Comparison of ENCODE assay signal across 21 cellular contexts in the genomic region with DNA sequence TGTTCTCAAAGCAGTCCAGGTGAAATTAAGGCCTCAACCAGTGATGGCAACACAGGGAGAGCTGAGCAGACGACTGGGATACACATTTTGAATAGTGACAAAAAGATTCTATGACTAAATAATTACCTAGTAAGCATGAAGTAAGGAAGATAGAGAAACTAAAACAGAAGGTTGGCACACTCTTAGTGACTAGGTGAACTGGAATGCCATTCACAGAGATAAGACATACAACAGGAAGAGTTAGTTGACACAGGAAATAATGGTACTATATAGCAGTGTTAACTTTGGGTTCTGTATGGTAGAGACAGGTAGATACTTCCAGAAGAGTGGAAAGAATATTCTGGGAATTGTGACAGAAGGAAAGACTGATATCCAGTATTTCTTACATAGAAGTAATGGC.
A peak's percentile ranks its signal among the peaks of the same experiment; 100 is the strongest.
DNase-seq lines count a peak whose midpoint lies in the region; ATAC-seq, FAIRE-seq and TF ChIP-seq lines count a peak whose summit lies in the region.
"Had no signal": no experiment of that assay in that cellular context is flagged by ENCODE, and none has a peak within 500 bp of the region (broad histone marks: within the 10 kb centered on the region; RNA-seq: fewer than 3 reads in every experiment).

No MANE protein-coding gene starts in this region.

- H3K4me2 ChIP-seq in astrocyte (ENCODE audit: low read length) (no peak overlapping the region), keratinocyte (ENCODE audit: control insufficient read depth, extremely low read depth, insufficient read depth, low read depth, low read length) (no peak overlapping the region)

- no peak overlapping the region for H3K4me3 Mint-ChIP-seq in astrocyte (ENCODE audit: unreplicated experiment)
- no peak overlapping the region for H3K4me3 Mint-ChIP-seq in T-helper 2 cell treated with Interferon-gamma antibody and Interleukin-4, amounts not matched to agents 5 μg/mL and 100 μg/mL, for 36 hours
- H3K4me3 Mint-ChIP-seq: CD4-positive, alpha-beta T cell had no signal

- H2AFZ ChIP-seq in astrocyte (ENCODE audit: low read depth, low read length): no peak overlapping the region
- H2AFZ ChIP-seq in keratinocyte (ENCODE audit: control insufficient read depth, low read length): no peak overlapping the region

- peaks cover 7% of the 10 kb centered on the region for H3K9me3 Mint-ChIP-seq in astrocyte (ENCODE audit: unreplicated experiment)
- H3K9me3 Mint-ChIP-seq in T-helper 2 cell treated with Interferon-gamma antibody and Interleukin-4, amounts not matched to agents 5 μg/mL and 100 μg/mL, for 36 hours: peaks cover 9% of the 10 kb centered on the region

- no peaks in the 10 kb centered on the region for H3K36me3 ChIP-seq in astrocyte (ENCODE audit: insufficient read depth, low read length)
- no peaks in the 10 kb centered on the region for H3K36me3 ChIP-seq in keratinocyte (ENCODE audit: control insufficient read depth in 2 of 2, extremely low read depth in 1 of 2, insufficient read depth in 2 of 2, low read length in 2 of 2)
- H3K36me3 ChIP-seq: SJSA1 had no signal

- no peaks in the 10 kb centered on the region for H3K4me1 Mint-ChIP-seq in astrocyte (ENCODE audit: low read depth, unreplicated experiment)
- no peaks in the 10 kb centered on the region for H3K4me1 Mint-ChIP-seq in T-helper 2 cell treated with Interferon-gamma antibody and Interleukin-4, amounts not matched to agents 5 μg/mL and 100 μg/mL, for 36 hours (ENCODE audit: low read depth)

- no peaks in the 10 kb centered on the region for H3K79me2 ChIP-seq in astrocyte (ENCODE audit: insufficient read depth, low read length)
- no peaks in the 10 kb centered on the region for H3K79me2 ChIP-seq in keratinocyte (ENCODE audit: control insufficient read depth, insufficient read depth, low read length)

- no peak for TF ChIP-seq POLR2A in H54 (IDR thresholded peaks at IDR 0.05; ENCODE audit: low read depth, low read length)

- H3K27me3 Mint-ChIP-seq in astrocyte (ENCODE audit: low read depth, unreplicated experiment): peaks cover 8% of the 10 kb centered on the region
- peaks cover 3% of the 10 kb centered on the region for H3K27me3 Mint-ChIP-seq in T-helper 2 cell treated with Interferon-gamma antibody and Interleukin-4, amounts not matched to agents 5 μg/mL and 100 μg/mL, for 36 hours (ENCODE audit: low read depth)
- H3K27me3 Mint-ChIP-seq: CD4-positive, alpha-beta T cell had no signal

- FAIRE-seq in H54 (lab: Jason Lieb, UNC): peak; percentile 61
- FAIRE-seq in astrocyte (lab: Jason Lieb, UNC): peak; percentile 5
- FAIRE-seq in keratinocyte (lab: Jason Lieb, UNC): peak; percentile 46
- FAIRE-seq: GM12878 had no signal

- H3K27ac ChIP-seq in astrocyte (ENCODE audit: low read depth, low read length) (no peak overlapping the region), keratinocyte (ENCODE audit: control insufficient read depth, insufficient read depth, low read length) (no peak overlapping the region)
- H3K27ac ChIP-seq: SJSA1 had no signal

- no peaks in the 10 kb centered on the region for H3K4me1 ChIP-seq in astrocyte (ENCODE audit: insufficient read depth, low read length)
- H3K4me1 ChIP-seq in keratinocyte (ENCODE audit: control insufficient read depth, extremely low read depth, insufficient read depth, low read length): peaks cover 4% of the 10 kb centered on the region
- H3K4me1 ChIP-seq: SJSA1 had no signal

- no peaks in the 10 kb centered on the region for H4K20me1 ChIP-seq in astrocyte (ENCODE audit: insufficient read depth, low read length)
- H4K20me1 ChIP-seq in keratinocyte (ENCODE audit: control insufficient read depth, extremely low read depth, insufficient read depth, low read length): no peaks in the 10 kb centered on the region

- peaks cover 3% of the 10 kb centered on the region for H3K36me3 Mint-ChIP-seq in astrocyte (ENCODE audit: low read depth, unreplicated experiment)
- no peaks in the 10 kb centered on the region for H3K36me3 Mint-ChIP-seq in T-helper 2 cell treated with Interferon-gamma antibody and Interleukin-4, amounts not matched to agents 5 μg/mL and 100 μg/mL, for 36 hours (ENCODE audit: low read depth)

- H3K4me3 ChIP-seq in astrocyte (ENCODE audit: insufficient read depth, low read depth, low read length) (no peak overlapping the region), keratinocyte (ENCODE audit: control insufficient read depth in 2 of 3, extremely low read depth in 1 of 3, insufficient read depth in 2 of 3, low read depth in 1 of 3, low read length in 3 of 3) (no peak overlapping the region)
- H3K4me3 ChIP-seq: GM12878, SJSA1 had no signal

- DNase-seq in H54 (ENCODE audit: insufficient read length, low spot score): no peak
- DNase-seq in NCI-H226: peak; percentile 55
- DNase-seq in astrocyte (ENCODE audit: low read depth): no peak
- no peak for DNase-seq in keratinocyte (ENCODE audit: low read depth, low spot score)
- DNase-seq in T-helper 2 cell treated with Interferon-gamma antibody and Interleukin-4, amounts not matched to agents 5 μg/mL and 100 μg/mL, for 36 hours (ENCODE audit: low spot score): no peak
- no peak for DNase-seq in T-helper 1 cell
- DNase-seq in activated CD8-positive, alpha-beta memory T cell treated with anti-CD3 and anti-CD28 coated beads, Interleukin-2, amount 50 U/mL, for 4 hours: no peak
- DNase-seq: CD4-positive, alpha-beta T cell; COR-L47; DMS79; H7; KG1; NCI-H1105; NCI-H146; NCI-H2029; NCI-H2171; NCI-H446; NCI-H526 had no signal

- H3K9me3 ChIP-seq in astrocyte (ENCODE audit: insufficient read depth, low read depth, low read length): no peaks in the 10 kb centered on the region
- no peaks in the 10 kb centered on the region for H3K9me3 ChIP-seq in keratinocyte (ENCODE audit: control insufficient read depth, low read depth, low read length)
- H3K9me3 ChIP-seq: SJSA1 had no signal

- H3K27me3 ChIP-seq in astrocyte (ENCODE audit: insufficient read depth, low read length) (no peaks in the 10 kb centered on the region), keratinocyte (ENCODE audit: control insufficient read depth, extremely low read depth, insufficient read depth, low read length) (no peaks in the 10 kb centered on the region)
- H3K27me3 ChIP-seq: SJSA1 had no signal

- H3K9ac ChIP-seq in astrocyte (ENCODE audit: low read length): no peak overlapping the region
- H3K9ac ChIP-seq in keratinocyte (ENCODE audit: control insufficient read depth, extremely low read depth, insufficient read depth, low read length): no peak overlapping the region

- no peak for TF ChIP-seq CTCF in astrocyte (IDR thresholded peaks at IDR 0.05; ENCODE audit: insufficient read depth, low read depth, low read length)
- no peak for TF ChIP-seq CTCF in keratinocyte (optimal IDR thresholded peaks at IDR 0.05 in 1 of 3, IDR thresholded peaks at IDR 0.05 in 1 of 3, conservative IDR thresholded peaks at IDR 0.05 in 1 of 3; ENCODE audit: extremely low read depth in 1 of 3, insufficient read depth in 2 of 3, low read length in 3 of 3)

- dilution Hi-C loops in keratinocyte (cut with MboI; ENCODE audit: extremely low pct_ligation_motif_present, low sequenced_read_pairs): no loop called here

- no peak for ATAC-seq in HG02885 (IDR thresholded peaks at IDR 0.05; ENCODE audit: poor library complexity, unreplicated experiment)
- ATAC-seq: GM12878 had no signal

- no peaks in the 10 kb centered on the region for H3K9me1 ChIP-seq in keratinocyte (ENCODE audit: control insufficient read depth, extremely low read depth, insufficient read depth, low read length)

- no peak overlapping the region for H3K27ac Mint-ChIP-seq in astrocyte (ENCODE audit: unreplicated experiment)
- H3K27ac Mint-ChIP-seq in T-helper 2 cell treated with Interferon-gamma antibody and Interleukin-4, amounts not matched to agents 5 μg/mL and 100 μg/mL, for 36 hours: no peak overlapping the region
- H3K27ac Mint-ChIP-seq: CD4-positive, alpha-beta T cell had no signal
